In genomic region chr2:239264838-239265651, GRCh38 we compare ENCODE assay signal across 8 cellular contexts.
DNase-seq lines count a peak whose midpoint lies in the region; ATAC-seq and TF ChIP-seq lines count a peak whose summit lies in the region.

No MANE protein-coding gene starts in this region.

- peak overlapping the region; percentile 84 to 98 (median 96) for H3K4me3 Mint-ChIP-seq in CD8-positive, alpha-beta memory T cell

- no peaks in the 10 kb centered on the region for H3K9me3 Mint-ChIP-seq in CD8-positive, alpha-beta memory T cell

- peak in 2 of 4 donors; percentile 23 to 46 for TF ChIP-seq EP300 in upper lobe of left lung (IDR thresholded peaks at IDR 0.05)

- 84% methylated on average over 9 of the region's 11 CpGs for WGBS in HUES64
- 25 to 39% methylated on average over 6 to 11 of the region's 11 CpGs for WGBS in upper lobe of left lung, 2 donors

- H3K27ac ChIP-seq in CD8-positive, alpha-beta memory T cell (ENCODE audit: low read depth, low read length): peak overlapping the region; percentile 60
- no peak overlapping the region for H3K27ac ChIP-seq in HUES64 (ENCODE audit: low read depth, low read length)
- peak overlapping the region; percentile 80 to 93 (median 90) for H3K27ac ChIP-seq in upper lobe of left lung

- H3K36me3 Mint-ChIP-seq in CD8-positive, alpha-beta memory T cell: peaks cover 0 to 9% (median 0%) of the 10 kb centered on the region in 3 donors

- peaks cover 0 to 3% of the 10 kb centered on the region in 2 donors for H3K27me3 Mint-ChIP-seq in CD8-positive, alpha-beta memory T cell

- peaks cover 76 to 94% (median 80%) of the 10 kb centered on the region in 3 donors for H3K4me1 Mint-ChIP-seq in CD8-positive, alpha-beta memory T cell

- peak in 2 of 4 donors; percentile 18 to 49 for TF ChIP-seq POLR2A in upper lobe of left lung (IDR thresholded peaks at IDR 0.05)

- peaks cover 89% of the 10 kb centered on the region for H3K4me1 ChIP-seq in CD8-positive, alpha-beta memory T cell (ENCODE audit: insufficient read depth, low read length)
- H3K4me1 ChIP-seq in HUES64 (ENCODE audit: insufficient read depth, low read length): peaks cover 25% of the 10 kb centered on the region
- H3K4me1 ChIP-seq in upper lobe of left lung: peaks cover 60 to 77% (median 71%) of the 10 kb centered on the region in 4 donors

- ATAC-seq in activated CD4-positive, CD25-positive, alpha-beta regulatory T cell treated with anti-CD3 and anti-CD28 coated beads, Interleukin-2, amount 50 U/mL, for 24 hours: peak; percentile 67 to 81
- ATAC-seq in upper lobe of left lung (ENCODE audit: low FRiP score in 2 of 2) (peak; percentile 46 to 68), HG03097 (IDR thresholded peaks at IDR 0.05; ENCODE audit: low FRiP score, unreplicated experiment) (no peak)

- peak overlapping the region; percentile 30; the same call in 1 of the 2 replicates for H3K9ac ChIP-seq in HUES64 (ENCODE audit: low read depth, low read length)

- CTCF ChIA-PET in CD8-positive, alpha-beta memory T cell (lab: Charles Lee): interaction anchor here (2.9 kb wide), 1 partner anchor 30 kb away, joined by 27 read pairs; no protein-coding TSS in a partner anchor

- DNase-seq in CD8-positive, alpha-beta memory T cell: peak; percentile 46 to 86 (median 79)
- DNase-seq in effector CD4-positive, alpha-beta T cell: peak; percentile 65
- DNase-seq in myocyte (ENCODE audit: low read depth) (peak; percentile 18), upper lobe of left lung (peak; percentile 72 to 73), HuH-7.5 (ENCODE audit: low spot score) (no peak)

- no peaks in the 10 kb centered on the region for H3K36me3 ChIP-seq in CD8-positive, alpha-beta memory T cell (ENCODE audit: insufficient read depth, low read length)
- no peaks in the 10 kb centered on the region for H3K36me3 ChIP-seq in HUES64 (ENCODE audit: insufficient read depth, low read length)
- no peaks in the 10 kb centered on the region for H3K36me3 ChIP-seq in upper lobe of left lung

- POLR2A ChIA-PET in CD8-positive, alpha-beta memory T cell (lab: Charles Lee): interaction anchor here (1.0 to 1.1 kb wide), 2 partner anchors 12 to 34 kb away, joined by 3 read pairs; no protein-coding TSS in a partner anchor

- TF ChIP-seq CTCF in upper lobe of left lung (IDR thresholded peaks at IDR 0.05): peak in 1 of 6 experiments; percentile 17

- H3K9me3 ChIP-seq in CD8-positive, alpha-beta memory T cell (ENCODE audit: low read length): no peaks in the 10 kb centered on the region
- no peaks in the 10 kb centered on the region for H3K9me3 ChIP-seq in HUES64 (ENCODE audit: insufficient read depth, low read depth, low read length)
- H3K9me3 ChIP-seq in upper lobe of left lung: no peaks in the 10 kb centered on the region

- peak overlapping the region; percentile 94 to 100 (median 98) for H3K27ac Mint-ChIP-seq in CD8-positive, alpha-beta memory T cell

- H3K27me3 ChIP-seq in CD8-positive, alpha-beta memory T cell (ENCODE audit: insufficient read depth, low read length, poor library complexity, severe bottlenecking): no peaks in the 10 kb centered on the region
- H3K27me3 ChIP-seq in HUES64 (ENCODE audit: insufficient read depth, low read length): no peaks in the 10 kb centered on the region
- no peaks in the 10 kb centered on the region for H3K27me3 ChIP-seq in upper lobe of left lung

- H3K4me3 ChIP-seq in CD8-positive, alpha-beta memory T cell (ENCODE audit: low read length): peak overlapping the region; percentile 100
- no peak overlapping the region for H3K4me3 ChIP-seq in HUES64 (ENCODE audit: low read length)
- H3K4me3 ChIP-seq in upper lobe of left lung: no peak overlapping the region
